18 cellular contexts compared by ENCODE assay signal in genomic region chr21:19489930-19490329, GRCh38.
DNase-seq lines count a peak whose midpoint lies in the region; ATAC-seq, FAIRE-seq and TF ChIP-seq lines count a peak whose summit lies in the region.
"Had no signal": no experiment of that assay in that cellular context is flagged by ENCODE, and none has a peak within 500 bp of the region (broad histone marks: within the 10 kb centered on the region; RNA-seq: fewer than 3 reads in every experiment).

No MANE protein-coding gene starts in this region.

- H3K36me3 ChIP-seq in endodermal cell (ENCODE audit: control insufficient read depth, insufficient read depth, low read length) (no peaks in the 10 kb centered on the region), pancreas (no peaks in the 10 kb centered on the region)
- H3K36me3 ChIP-seq: BLaER1 had no signal

- no peak overlapping the region for H3K27ac ChIP-seq in endodermal cell (ENCODE audit: low read depth, low read length)
- no peak overlapping the region for H3K27ac ChIP-seq in pancreas
- H3K27ac ChIP-seq: BLaER1 had no signal

- peaks cover 8% of the 10 kb centered on the region for H3K27me3 Mint-ChIP-seq in endodermal cell (ENCODE audit: insufficient read depth)
- H3K27me3 Mint-ChIP-seq: CD4-positive, alpha-beta memory T cell had no signal

- no peak overlapping the region for H3K4me3 Mint-ChIP-seq in endodermal cell
- H3K4me3 Mint-ChIP-seq: CD14-positive monocyte; CD4-positive, alpha-beta memory T cell; H9 had no signal

- peak overlapping the region; percentile 55 for H3K27ac Mint-ChIP-seq in endodermal cell
- H3K27ac Mint-ChIP-seq: CD14-positive monocyte; CD4-positive, alpha-beta memory T cell had no signal

- peaks cover 8% of the 10 kb centered on the region for H3K4me1 ChIP-seq in endodermal cell (ENCODE audit: control insufficient read depth, insufficient read depth, low read length)
- H3K4me1 ChIP-seq in pancreas = peaks cover 0 to 15% (median 6%) of the 10 kb centered on the region in 3 donors
- H3K4me1 ChIP-seq: BLaER1 had no signal

- intact Hi-C loops in pancreas (cut with DNase I) = no loop called here

- H3K9me3 ChIP-seq in endodermal cell (ENCODE audit: control insufficient read depth, low read length) = no peaks in the 10 kb centered on the region
- peaks cover 0 to 3% (median 0%) of the 10 kb centered on the region in 4 donors for H3K9me3 ChIP-seq in pancreas

- 41 to 57% methylated on average over 2 to 3 of the region's 3 CpGs for WGBS in endodermal cell (ENCODE audit: insufficient coverage in 1 of 2, insufficient read length in 1 of 2), 2 experiments
- 13 to 18% methylated on average over 3 of the region's 3 CpGs for WGBS in pancreas, 2 donors

- TF ChIP-seq CTCF in endodermal cell (conservative IDR thresholded peaks at IDR 0.05) = no peak
- TF ChIP-seq CTCF in pancreas (IDR thresholded peaks at IDR 0.05) = no peak

- H3K4me1 Mint-ChIP-seq in endodermal cell = peaks cover 33% of the 10 kb centered on the region
- H3K4me1 Mint-ChIP-seq: CD4-positive, alpha-beta memory T cell had no signal

- no peak overlapping the region for H3K9ac ChIP-seq in endodermal cell (ENCODE audit: extremely low read depth, low read length, poor library complexity, severe bottlenecking)
- H3K9ac ChIP-seq: BLaER1 had no signal

- DNase-seq in NCI-H82 (lab: John Stamatoyannopoulos, UW) (peak; percentile 17), NCI-H82 treated with DMSO at 0.1 percent for 48 hours (lab: John Stamatoyannopoulos, UW; ENCODE audit: unreplicated experiment) (no peak), endodermal cell (peak; percentile 69), pancreas (peak in 2 of 6 donors; percentile 22 to 37), globus pallidus (ENCODE audit: low spot score) (no peak), NCI-H526 treated with DMSO at 0.1 percent for 48 hours (lab: John Stamatoyannopoulos, UW) (no peak), left lobe of liver (ENCODE audit: low spot score) (no peak)
- DNase-seq: 8988T; CD4-positive, alpha-beta memory T cell; DMS153; DND-41; EL; H9 had no signal

- FAIRE-seq in pancreas (lab: Jason Lieb, UNC) = no peak
- FAIRE-seq: GM12878, H1, HepG2 had no signal

- no peaks in the 10 kb centered on the region for H3K36me3 Mint-ChIP-seq in endodermal cell (ENCODE audit: low read depth)
- H3K36me3 Mint-ChIP-seq: CD14-positive monocyte; CD4-positive, alpha-beta memory T cell had no signal

- no peak overlapping the region for H3K4me3 ChIP-seq in endodermal cell (ENCODE audit: low read length)
- no peak overlapping the region for H3K4me3 ChIP-seq in pancreas
- H3K4me3 ChIP-seq: BLaER1, GM12878 had no signal

- H3K27me3 ChIP-seq in endodermal cell (ENCODE audit: control insufficient read depth, insufficient read depth, low read length, poor library complexity, severe bottlenecking) (peaks cover 6% of the 10 kb centered on the region), pancreas (no peaks in the 10 kb centered on the region)
- H3K27me3 ChIP-seq: BLaER1 had no signal

- peaks cover 11% of the 10 kb centered on the region for H3K9me3 Mint-ChIP-seq in endodermal cell

- ATAC-seq in pancreas = peak; percentile 72 to 95 (median 90)
- no peak for ATAC-seq in left lobe of liver
- ATAC-seq: HepG2 had no signal

Comparison
In these comparisons a context has a peak if more than half of its experiments do, and no peak if none do; other contexts are left out.
1. DNase-seq: peak in NCI-H82 (single experiment) and endodermal cell (single experiment); none in NCI-H82 treated with DMSO at 0.1 percent for 48 hours (single experiment), globus pallidus (single experiment), NCI-H526 treated with DMSO at 0.1 percent for 48 hours (single experiment) and left lobe of liver (single experiment).